Comparison of ENCODE assay signal across 8 cellular contexts in the genomic region with DNA sequence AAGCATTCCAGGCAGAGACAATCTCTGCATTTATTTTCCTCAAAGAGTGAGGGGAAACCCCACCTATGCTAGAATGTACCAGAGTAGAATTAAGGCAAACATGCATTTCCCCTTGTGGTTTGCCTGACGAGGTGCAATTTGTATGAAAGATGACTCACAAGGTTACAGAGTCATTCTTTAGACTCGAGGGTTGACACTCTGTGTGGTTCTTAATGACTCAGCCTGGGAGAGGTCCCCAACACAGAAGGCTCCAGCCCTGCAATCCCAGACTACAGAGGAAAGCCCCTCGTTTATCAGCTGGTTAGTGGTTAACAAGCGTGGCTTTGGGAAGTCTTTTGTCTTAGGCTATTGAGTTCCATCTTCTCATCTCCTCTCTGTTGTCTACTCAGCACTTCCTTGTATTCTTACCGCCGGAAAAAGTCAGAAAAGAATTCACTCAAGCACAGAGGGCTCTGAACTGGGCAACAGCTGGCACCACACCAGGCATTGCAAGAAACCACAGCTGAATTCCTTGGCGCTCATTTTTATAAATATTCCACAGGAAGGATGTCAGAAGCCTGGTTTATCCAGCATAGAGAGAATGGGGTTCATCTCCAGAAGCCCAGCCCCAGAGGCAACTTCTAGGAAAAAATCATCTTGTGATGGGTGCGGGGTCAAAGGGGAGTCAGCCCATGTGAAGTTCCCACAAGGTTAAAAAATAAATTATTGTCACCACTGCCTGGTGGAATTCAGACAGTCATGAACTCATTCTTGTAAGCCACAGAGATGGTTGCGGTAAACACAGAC. TPM values are rescaled to one million over a fixed set of nuclear protein-coding genes. Genes with fewer than 3 reads are reported as not detected.
DNase-seq lines count a peak whose midpoint lies in the region; ATAC-seq, FAIRE-seq and TF ChIP-seq lines count a peak whose summit lies in the region.

No MANE protein-coding gene starts in this region.

- no peaks in the 10 kb centered on the region for H4K20me1 ChIP-seq in endothelial cell of umbilical vein (replicated peaks; ENCODE audit: control insufficient read depth, extremely low read depth, insufficient read depth, low read length)

- peak overlapping the region; percentile 43 for H3K4me2 ChIP-seq in endothelial cell of umbilical vein (ENCODE audit: insufficient read depth, low read length)

- H3K27me3 ChIP-seq in endothelial cell of umbilical vein (ENCODE audit: control insufficient read depth in 2 of 2, insufficient read depth in 2 of 2, low read length in 2 of 2) (no peaks in the 10 kb centered on the region), BE2C (no peaks in the 10 kb centered on the region)

- peak in 1 of 2 donors; percentile 49 for TF ChIP-seq CTCF in endothelial cell of umbilical vein (IDR thresholded peaks at IDR 0.05; ENCODE audit: extremely low read depth in 1 of 2, insufficient read depth in 1 of 2, low read depth in 1 of 2, low read length in 2 of 2)
- TF ChIP-seq CTCF in nephron (IDR thresholded peaks at IDR 0.05; ENCODE audit: unreplicated experiment in 3 of 3): no peak
- TF ChIP-seq CTCF in BE2C (IDR thresholded peaks at IDR 0.05; ENCODE audit: low read depth, low read length): no peak

- peak; percentile 70 for TF ChIP-seq POLR2A in endothelial cell of umbilical vein (IDR thresholded peaks at IDR 0.05; ENCODE audit: low read depth, low read length)

- H3K4me1 ChIP-seq in endothelial cell of umbilical vein (ENCODE audit: control insufficient read depth, extremely low read depth, insufficient read depth, low read length): peaks cover 41% of the 10 kb centered on the region
- no peaks in the 10 kb centered on the region for H3K4me1 ChIP-seq in BE2C

- FAIRE-seq in endothelial cell of umbilical vein (lab: Jason Lieb, UNC): peak; percentile 98

- DNase-seq in GM03348 (ENCODE audit: low spot score) (peak; percentile 90), KG1 (lab: John Stamatoyannopoulos, UW) (peak; percentile 16), endothelial cell of umbilical vein (ENCODE audit: low read depth, low spot score) (peak; percentile 98), stromal cell of bone marrow (ENCODE audit: low read depth) (peak; percentile 98), BE2C (no peak)
- peak; percentile 49 to 57 for DNase-seq in activated CD4-positive, alpha-beta T cell treated with anti-CD3 and anti-CD28 coated beads, Interleukin-2, amount 50 U/mL, for 4 hours

- peaks cover 3 to 5% of the 10 kb centered on the region in 2 experiments for H3K36me3 ChIP-seq in endothelial cell of umbilical vein (ENCODE audit: control insufficient read depth in 2 of 2, extremely low read depth in 1 of 2, insufficient read depth in 2 of 2, low read length in 2 of 2)
- peaks cover 15% of the 10 kb centered on the region for H3K36me3 ChIP-seq in BE2C

- peaks cover 46% of the 10 kb centered on the region for H3K4me1 Mint-ChIP-seq in nephron

- no peaks in the 10 kb centered on the region for H3K27me3 Mint-ChIP-seq in nephron (ENCODE audit: low read depth)

- H3K79me2 ChIP-seq in endothelial cell of umbilical vein (ENCODE audit: control insufficient read depth, insufficient read depth, low read length): peaks cover 2% of the 10 kb centered on the region

- BruUV-seq in endothelial cell of umbilical vein (replicated peaks; lab: Mats Ljungman, UMichigan): TSS peak; percentile 78

- no peaks in the 10 kb centered on the region for H3K9me1 ChIP-seq in endothelial cell of umbilical vein (replicated peaks; ENCODE audit: control insufficient read depth, extremely low read depth, insufficient read depth, low read length)

- H3K9me3 Mint-ChIP-seq in nephron: peaks cover 23% of the 10 kb centered on the region

- H3K4me3 ChIP-seq in endothelial cell of umbilical vein (replicated peaks in 1 of 3; ENCODE audit: insufficient read depth in 1 of 3, low read depth in 1 of 3, low read length in 3 of 3): no peak overlapping the region
- no peak overlapping the region for H3K4me3 ChIP-seq in BE2C (ENCODE audit: low read depth, low read length)

- POLR2A ChIA-PET in endothelial cell of umbilical vein (lab: Charles Lee): no interaction called here

- H3K9ac ChIP-seq in endothelial cell of umbilical vein (replicated peaks; ENCODE audit: extremely low read depth, insufficient read depth, low read length): peak overlapping the region; percentile 55

- H3K4me3 Mint-ChIP-seq in nephron: peak overlapping the region in 1 of 3 experiments; percentile 2

- H3K36me3 Mint-ChIP-seq in nephron (ENCODE audit: low read depth): peaks cover 55% of the 10 kb centered on the region

- CTCF ChIA-PET in endothelial cell of umbilical vein (lab: Charles Lee): interaction anchor here (1.1 to 3.2 kb wide), 8 partner anchors 11 to 199 kb away, joined by 3 to 13 read pairs (median 4); a partner anchor contains a TSS

- peaks cover 2% of the 10 kb centered on the region for H3K9me3 ChIP-seq in endothelial cell of umbilical vein (replicated peaks; ENCODE audit: control insufficient read depth, insufficient read depth, low read length)
- no peaks in the 10 kb centered on the region for H3K9me3 ChIP-seq in BE2C

- peak overlapping the region; percentile 65 to 74 (median 66) for H3K27ac Mint-ChIP-seq in nephron

- dilution Hi-C loops in endothelial cell of umbilical vein (cut with MboI; ENCODE audit: extremely low pct_ligation_motif_present, low sequenced_read_pairs): no loop called here

- peak; percentile 99 for ATAC-seq in GM21825 (IDR thresholded peaks at IDR 0.05; ENCODE audit: unreplicated experiment)

- intact Hi-C loops in endothelial cell of umbilical vein (cut with micrococcal nuclease): loop anchor here (1.0 kb wide), 9 partner anchors 10 to 290 kb away; no protein-coding TSS in a partner anchor

- H3K27ac ChIP-seq in endothelial cell of umbilical vein (ENCODE audit: insufficient read depth, low read depth, low read length): peak overlapping the region; percentile 92

- no peak overlapping the region for H2AFZ ChIP-seq in endothelial cell of umbilical vein (ENCODE audit: low read depth, low read length)

TF ChIP-seq in endothelial cell of umbilical vein, 7 proteins besides CTCF, POLR2A, EP300 and RAD21:
- peak; percentile 83 for TF ChIP-seq POLR2AphosphoS5 (IDR thresholded peaks at IDR 0.05; ENCODE audit: insufficient read depth, low read depth, low read length)
- TF ChIP-seq EZH2 (IDR thresholded peaks at IDR 0.05; ENCODE audit: borderline replicate concordance, low read depth, low read length, severe bottlenecking): no peak
- TF ChIP-seq, protein P1, sequence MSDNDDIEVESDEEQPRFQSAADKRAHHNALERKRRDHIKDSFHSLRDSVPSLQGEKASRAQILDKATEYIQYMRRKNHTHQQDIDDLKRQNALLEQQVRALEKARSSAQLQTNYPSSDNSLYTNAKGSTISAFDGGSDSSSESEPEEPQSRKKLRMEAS (IDR thresholded peaks at IDR 0.05; ENCODE audit: insufficient read depth, insufficient read length): peak; percentile 59
- peak; percentile 100 for TF ChIP-seq FOS (IDR thresholded peaks at IDR 0.05; ENCODE audit: borderline replicate concordance, insufficient read depth, low read length)
- TF ChIP-seq JUN (IDR thresholded peaks at IDR 0.05; ENCODE audit: borderline replicate concordance, insufficient read depth, insufficient read length, low read depth): peak; percentile 99
- peak; percentile 94 for TF ChIP-seq GATA2 (IDR thresholded peaks at IDR 0.05; ENCODE audit: insufficient read depth, insufficient read length, low read depth, low read length)
- no peak for TF ChIP-seq MYC (IDR thresholded peaks at IDR 0.05; ENCODE audit: low read depth, low read length)

RNA-seq across cellular contexts. Expression of a gene that starts 24.4 kb away (rescaled TPM):
- 70.7 and 85.1 TPM in 2 replicates for total RNA-seq in endothelial cell of umbilical vein
- 11.5 and 22.6 TPM in 2 replicates for polyA plus RNA-seq in endothelial cell of umbilical vein
- polyA plus RNA-seq in endothelial cell of umbilical vein (2011; cell fraction: cytosol; rRNA removed): 17.7 and 19.2 TPM in 2 replicates
- polyA plus RNA-seq in endothelial cell of umbilical vein (2011; cell fraction: nucleus; rRNA removed): 87.3 and 95.1 TPM in 2 replicates
- 62.1 and 77.9 TPM in 2 replicates for polyA plus RNA-seq in endothelial cell of umbilical vein (2012)
- polyA minus RNA-seq in endothelial cell of umbilical vein: 63.0 and 95.0 TPM in 2 replicates
- polyA minus RNA-seq in endothelial cell of umbilical vein (2011; cell fraction: cytosol; rRNA and poly(A)+ RNA removed): 9.1 TPM
- 106 and 130 TPM in 2 replicates for polyA minus RNA-seq in endothelial cell of umbilical vein (2011; cell fraction: nucleus; rRNA and poly(A)+ RNA removed)
- 16.1 TPM for polyA plus RNA-seq in BE2C (2012; ENCODE audit: insufficient read depth, insufficient read length, low read depth)
